In the genomic region with DNA sequence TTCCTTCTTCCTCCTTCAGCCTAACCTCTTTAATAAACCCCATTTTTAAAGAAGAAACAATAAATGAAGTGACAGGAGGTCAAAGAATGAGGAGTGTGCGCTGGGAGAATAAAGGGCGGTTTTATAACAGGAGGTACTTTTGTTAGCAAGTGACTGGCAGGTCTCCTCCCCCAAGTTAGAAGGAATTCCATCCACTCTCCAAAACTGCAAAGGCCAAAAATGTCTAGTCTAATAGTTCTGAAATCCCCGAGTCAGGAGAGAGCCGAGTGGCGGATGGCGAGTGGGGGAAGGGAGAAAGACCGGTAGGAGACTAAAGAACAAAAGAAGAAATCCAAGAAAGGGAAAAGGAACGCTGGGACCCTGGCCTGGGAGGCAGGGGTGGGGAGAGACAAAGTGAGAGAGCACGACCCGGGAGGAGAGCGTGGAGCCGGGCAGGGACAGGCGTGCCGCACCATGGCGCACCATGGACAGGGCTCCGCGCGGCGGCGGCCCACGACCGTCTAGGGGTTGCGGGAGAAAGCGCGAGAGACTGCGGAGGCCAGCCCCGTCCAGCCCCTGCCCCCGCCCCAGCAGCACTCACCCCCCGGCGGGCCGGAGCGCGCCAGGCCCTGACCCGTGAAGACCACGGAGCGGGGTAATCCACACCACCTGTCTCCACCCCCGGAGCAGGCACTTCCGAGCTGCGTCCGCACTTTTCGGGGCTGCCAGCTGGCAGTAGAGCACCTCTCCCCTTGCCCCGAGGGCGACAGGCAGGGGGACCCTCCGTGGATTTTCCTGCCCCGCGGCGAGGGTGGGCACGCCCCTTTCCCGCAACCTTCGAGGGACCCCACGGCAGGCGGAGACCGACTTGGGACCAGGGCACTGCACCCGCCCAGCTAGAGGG, we compare ENCODE assay signal across 1 cellular context.
TF ChIP-seq lines count a peak whose summit lies in the region.

No MANE protein-coding gene starts in this region.

TF ChIP-seq in HepG2, 621 proteins besides CTCF, POLR2A, EP300 and RAD21 (continued from another document and continues in another):
- TF ChIP-seq, protein P1, sequence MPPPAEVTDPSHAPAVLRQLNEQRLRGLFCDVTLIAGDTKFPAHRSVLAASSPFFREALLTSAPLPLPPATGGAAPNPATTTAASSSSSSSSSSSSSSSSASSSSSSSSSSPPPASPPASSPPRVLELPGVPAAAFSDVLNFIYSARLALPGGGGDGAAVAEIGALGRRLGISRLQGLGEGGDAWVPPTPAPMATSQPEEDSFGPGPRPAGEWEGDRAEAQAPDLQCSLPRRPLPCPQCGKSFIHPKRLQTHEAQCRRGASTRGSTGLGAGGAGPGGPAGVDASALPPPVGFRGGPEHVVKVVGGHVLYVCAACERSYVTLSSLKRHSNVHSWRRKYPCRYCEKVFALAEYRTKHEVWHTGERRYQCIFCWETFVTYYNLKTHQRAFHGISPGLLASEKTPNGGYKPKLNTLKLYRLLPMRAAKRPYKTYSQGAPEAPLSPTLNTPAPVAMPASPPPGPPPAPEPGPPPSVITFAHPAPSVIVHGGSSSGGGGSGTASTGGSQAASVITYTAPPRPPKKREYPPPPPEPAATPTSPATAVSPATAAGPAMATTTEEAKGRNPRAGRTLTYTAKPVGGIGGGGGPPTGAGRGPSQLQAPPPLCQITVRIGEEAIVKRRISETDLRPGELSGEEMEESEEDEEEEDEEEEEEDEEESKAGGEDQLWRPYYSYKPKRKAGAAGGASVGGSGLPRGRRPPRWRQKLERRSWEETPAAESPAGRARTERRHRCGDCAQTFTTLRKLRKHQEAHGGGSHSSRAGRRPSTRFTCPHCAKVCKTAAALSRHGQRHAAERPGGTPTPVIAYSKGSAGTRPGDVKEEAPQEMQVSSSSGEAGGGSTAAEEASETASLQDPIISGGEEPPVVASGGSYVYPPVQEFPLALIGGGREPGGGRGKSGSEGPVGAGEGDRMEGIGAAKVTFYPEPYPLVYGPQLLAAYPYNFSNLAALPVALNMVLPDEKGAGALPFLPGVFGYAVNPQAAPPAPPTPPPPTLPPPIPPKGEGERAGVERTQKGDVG (CRISPR knock-in tag; IDR thresholded peaks at IDR 0.05; ENCODE audit: borderline replicate concordance): no peak
- TF ChIP-seq RXRA (CRISPR knock-in tag; IDR thresholded peaks at IDR 0.05) (0 out of 2 replicates have a peak, but pooled peaks have one; percentile 10), ZBTB7B (CRISPR knock-in tag; IDR thresholded peaks at IDR 0.05) (no peak), ZNF205 (CRISPR knock-in tag; IDR thresholded peaks at IDR 0.05) (no peak), ZFP62 (CRISPR knock-in tag; IDR thresholded peaks at IDR 0.05) (no peak), ZNF234 (CRISPR knock-in tag; conservative IDR thresholded peaks at IDR 0.05) (0 out of 2 replicates have a peak, but pooled peaks have one; percentile 26), SRF (IDR thresholded peaks at IDR 0.05; ENCODE audit: low read depth, low read length) (no peak), ZFP36L2 (CRISPR knock-in tag; IDR thresholded peaks at IDR 0.05) (no peak), XBP1 (CRISPR knock-in tag; IDR thresholded peaks at IDR 0.05) (no peak), MEIS1 (CRISPR knock-in tag; IDR thresholded peaks at IDR 0.05; ENCODE audit: borderline replicate concordance) (no peak), ARNTL (CRISPR knock-in tag; IDR thresholded peaks at IDR 0.05) (no peak), HDAC1 (CRISPR knock-in tag; IDR thresholded peaks at IDR 0.05) (peak; percentile 58), RFXANK (CRISPR knock-in tag; IDR thresholded peaks at IDR 0.05) (no peak), AHR (CRISPR knock-in tag; IDR thresholded peaks at IDR 0.05) (no peak)
- TF ChIP-seq, protein P2, sequence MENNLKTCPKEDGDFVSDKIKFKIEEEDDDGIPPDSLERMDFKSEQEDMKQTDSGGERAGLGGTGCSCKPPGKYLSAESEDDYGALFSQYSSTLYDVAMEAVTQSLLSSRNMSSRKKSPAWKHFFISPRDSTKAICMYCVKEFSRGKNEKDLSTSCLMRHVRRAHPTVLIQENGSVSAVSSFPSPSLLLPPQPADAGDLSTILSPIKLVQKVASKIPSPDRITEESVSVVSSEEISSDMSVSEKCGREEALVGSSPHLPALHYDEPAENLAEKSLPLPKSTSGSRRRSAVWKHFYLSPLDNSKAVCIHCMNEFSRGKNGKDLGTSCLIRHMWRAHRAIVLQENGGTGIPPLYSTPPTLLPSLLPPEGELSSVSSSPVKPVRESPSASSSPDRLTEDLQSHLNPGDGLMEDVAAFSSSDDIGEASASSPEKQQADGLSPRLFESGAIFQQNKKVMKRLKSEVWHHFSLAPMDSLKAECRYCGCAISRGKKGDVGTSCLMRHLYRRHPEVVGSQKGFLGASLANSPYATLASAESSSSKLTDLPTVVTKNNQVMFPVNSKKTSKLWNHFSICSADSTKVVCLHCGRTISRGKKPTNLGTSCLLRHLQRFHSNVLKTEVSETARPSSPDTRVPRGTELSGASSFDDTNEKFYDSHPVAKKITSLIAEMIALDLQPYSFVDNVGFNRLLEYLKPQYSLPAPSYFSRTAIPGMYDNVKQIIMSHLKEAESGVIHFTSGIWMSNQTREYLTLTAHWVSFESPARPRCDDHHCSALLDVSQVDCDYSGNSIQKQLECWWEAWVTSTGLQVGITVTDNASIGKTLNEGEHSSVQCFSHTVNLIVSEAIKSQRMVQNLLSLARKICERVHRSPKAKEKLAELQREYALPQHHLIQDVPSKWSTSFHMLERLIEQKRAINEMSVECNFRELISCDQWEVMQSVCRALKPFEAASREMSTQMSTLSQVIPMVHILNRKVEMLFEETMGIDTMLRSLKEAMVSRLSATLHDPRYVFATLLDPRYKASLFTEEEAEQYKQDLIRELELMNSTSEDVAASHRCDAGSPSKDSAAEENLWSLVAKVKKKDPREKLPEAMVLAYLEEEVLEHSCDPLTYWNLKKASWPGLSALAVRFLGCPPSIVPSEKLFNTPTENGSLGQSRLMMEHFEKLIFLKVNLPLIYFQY (CRISPR knock-in tag; IDR thresholded peaks at IDR 0.05; ENCODE audit: borderline replicate concordance): no peak
- TF ChIP-seq, protein P3, sequence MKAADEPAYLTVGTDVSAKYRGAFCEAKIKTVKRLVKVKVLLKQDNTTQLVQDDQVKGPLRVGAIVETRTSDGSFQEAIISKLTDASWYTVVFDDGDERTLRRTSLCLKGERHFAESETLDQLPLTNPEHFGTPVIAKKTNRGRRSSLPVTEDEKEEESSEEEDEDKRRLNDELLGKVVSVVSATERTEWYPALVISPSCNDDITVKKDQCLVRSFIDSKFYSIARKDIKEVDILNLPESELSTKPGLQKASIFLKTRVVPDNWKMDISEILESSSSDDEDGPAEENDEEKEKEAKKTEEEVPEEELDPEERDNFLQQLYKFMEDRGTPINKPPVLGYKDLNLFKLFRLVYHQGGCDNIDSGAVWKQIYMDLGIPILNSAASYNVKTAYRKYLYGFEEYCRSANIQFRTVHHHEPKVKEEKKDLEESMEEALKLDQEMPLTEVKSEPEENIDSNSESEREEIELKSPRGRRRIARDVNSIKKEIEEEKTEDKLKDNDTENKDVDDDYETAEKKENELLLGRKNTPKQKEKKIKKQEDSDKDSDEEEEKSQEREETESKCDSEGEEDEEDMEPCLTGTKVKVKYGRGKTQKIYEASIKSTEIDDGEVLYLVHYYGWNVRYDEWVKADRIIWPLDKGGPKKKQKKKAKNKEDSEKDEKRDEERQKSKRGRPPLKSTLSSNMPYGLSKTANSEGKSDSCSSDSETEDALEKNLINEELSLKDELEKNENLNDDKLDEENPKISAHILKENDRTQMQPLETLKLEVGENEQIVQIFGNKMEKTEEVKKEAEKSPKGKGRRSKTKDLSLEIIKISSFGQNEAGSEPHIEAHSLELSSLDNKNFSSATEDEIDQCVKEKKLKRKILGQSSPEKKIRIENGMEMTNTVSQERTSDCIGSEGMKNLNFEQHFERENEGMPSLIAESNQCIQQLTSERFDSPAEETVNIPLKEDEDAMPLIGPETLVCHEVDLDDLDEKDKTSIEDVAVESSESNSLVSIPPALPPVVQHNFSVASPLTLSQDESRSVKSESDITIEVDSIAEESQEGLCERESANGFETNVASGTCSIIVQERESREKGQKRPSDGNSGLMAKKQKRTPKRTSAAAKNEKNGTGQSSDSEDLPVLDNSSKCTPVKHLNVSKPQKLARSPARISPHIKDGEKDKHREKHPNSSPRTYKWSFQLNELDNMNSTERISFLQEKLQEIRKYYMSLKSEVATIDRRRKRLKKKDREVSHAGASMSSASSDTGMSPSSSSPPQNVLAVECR (CRISPR knock-in tag; IDR thresholded peaks at IDR 0.05; ENCODE audit: borderline replicate concordance): peak; percentile 37; the same call in 1 of the 2 replicates
- TF ChIP-seq, protein P4, sequence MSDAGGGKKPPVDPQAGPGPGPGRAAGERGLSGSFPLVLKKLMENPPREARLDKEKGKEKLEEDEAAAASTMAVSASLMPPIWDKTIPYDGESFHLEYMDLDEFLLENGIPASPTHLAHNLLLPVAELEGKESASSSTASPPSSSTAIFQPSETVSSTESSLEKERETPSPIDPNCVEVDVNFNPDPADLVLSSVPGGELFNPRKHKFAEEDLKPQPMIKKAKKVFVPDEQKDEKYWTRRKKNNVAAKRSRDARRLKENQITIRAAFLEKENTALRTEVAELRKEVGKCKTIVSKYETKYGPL (CRISPR knock-in tag; IDR thresholded peaks at IDR 0.05): no peak
- TF ChIP-seq, protein P5, sequence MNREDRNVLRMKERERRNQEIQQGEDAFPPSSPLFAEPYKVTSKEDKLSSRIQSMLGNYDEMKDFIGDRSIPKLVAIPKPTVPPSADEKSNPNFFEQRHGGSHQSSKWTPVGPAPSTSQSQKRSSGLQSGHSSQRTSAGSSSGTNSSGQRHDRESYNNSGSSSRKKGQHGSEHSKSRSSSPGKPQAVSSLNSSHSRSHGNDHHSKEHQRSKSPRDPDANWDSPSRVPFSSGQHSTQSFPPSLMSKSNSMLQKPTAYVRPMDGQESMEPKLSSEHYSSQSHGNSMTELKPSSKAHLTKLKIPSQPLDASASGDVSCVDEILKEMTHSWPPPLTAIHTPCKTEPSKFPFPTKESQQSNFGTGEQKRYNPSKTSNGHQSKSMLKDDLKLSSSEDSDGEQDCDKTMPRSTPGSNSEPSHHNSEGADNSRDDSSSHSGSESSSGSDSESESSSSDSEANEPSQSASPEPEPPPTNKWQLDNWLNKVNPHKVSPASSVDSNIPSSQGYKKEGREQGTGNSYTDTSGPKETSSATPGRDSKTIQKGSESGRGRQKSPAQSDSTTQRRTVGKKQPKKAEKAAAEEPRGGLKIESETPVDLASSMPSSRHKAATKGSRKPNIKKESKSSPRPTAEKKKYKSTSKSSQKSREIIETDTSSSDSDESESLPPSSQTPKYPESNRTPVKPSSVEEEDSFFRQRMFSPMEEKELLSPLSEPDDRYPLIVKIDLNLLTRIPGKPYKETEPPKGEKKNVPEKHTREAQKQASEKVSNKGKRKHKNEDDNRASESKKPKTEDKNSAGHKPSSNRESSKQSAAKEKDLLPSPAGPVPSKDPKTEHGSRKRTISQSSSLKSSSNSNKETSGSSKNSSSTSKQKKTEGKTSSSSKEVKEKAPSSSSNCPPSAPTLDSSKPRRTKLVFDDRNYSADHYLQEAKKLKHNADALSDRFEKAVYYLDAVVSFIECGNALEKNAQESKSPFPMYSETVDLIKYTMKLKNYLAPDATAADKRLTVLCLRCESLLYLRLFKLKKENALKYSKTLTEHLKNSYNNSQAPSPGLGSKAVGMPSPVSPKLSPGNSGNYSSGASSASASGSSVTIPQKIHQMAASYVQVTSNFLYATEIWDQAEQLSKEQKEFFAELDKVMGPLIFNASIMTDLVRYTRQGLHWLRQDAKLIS (CRISPR knock-in tag; IDR thresholded peaks at IDR 0.05): no peak
- TF ChIP-seq, protein P6, sequence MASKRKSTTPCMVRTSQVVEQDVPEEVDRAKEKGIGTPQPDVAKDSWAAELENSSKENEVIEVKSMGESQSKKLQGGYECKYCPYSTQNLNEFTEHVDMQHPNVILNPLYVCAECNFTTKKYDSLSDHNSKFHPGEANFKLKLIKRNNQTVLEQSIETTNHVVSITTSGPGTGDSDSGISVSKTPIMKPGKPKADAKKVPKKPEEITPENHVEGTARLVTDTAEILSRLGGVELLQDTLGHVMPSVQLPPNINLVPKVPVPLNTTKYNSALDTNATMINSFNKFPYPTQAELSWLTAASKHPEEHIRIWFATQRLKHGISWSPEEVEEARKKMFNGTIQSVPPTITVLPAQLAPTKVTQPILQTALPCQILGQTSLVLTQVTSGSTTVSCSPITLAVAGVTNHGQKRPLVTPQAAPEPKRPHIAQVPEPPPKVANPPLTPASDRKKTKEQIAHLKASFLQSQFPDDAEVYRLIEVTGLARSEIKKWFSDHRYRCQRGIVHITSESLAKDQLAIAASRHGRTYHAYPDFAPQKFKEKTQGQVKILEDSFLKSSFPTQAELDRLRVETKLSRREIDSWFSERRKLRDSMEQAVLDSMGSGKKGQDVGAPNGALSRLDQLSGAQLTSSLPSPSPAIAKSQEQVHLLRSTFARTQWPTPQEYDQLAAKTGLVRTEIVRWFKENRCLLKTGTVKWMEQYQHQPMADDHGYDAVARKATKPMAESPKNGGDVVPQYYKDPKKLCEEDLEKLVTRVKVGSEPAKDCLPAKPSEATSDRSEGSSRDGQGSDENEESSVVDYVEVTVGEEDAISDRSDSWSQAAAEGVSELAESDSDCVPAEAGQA (IDR thresholded peaks at IDR 0.05; ENCODE audit: low read depth): no peak
- TF ChIP-seq, protein P6 (CRISPR knock-in tag; IDR thresholded peaks at IDR 0.05; ENCODE audit: borderline replicate concordance): no peak
- TF ChIP-seq, protein P7, sequence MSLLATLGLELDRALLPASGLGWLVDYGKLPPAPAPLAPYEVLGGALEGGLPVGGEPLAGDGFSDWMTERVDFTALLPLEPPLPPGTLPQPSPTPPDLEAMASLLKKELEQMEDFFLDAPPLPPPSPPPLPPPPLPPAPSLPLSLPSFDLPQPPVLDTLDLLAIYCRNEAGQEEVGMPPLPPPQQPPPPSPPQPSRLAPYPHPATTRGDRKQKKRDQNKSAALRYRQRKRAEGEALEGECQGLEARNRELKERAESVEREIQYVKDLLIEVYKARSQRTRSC (CRISPR knock-in tag; IDR thresholded peaks at IDR 0.05; ENCODE audit: low read depth): no peak
- TF ChIP-seq, protein P8, sequence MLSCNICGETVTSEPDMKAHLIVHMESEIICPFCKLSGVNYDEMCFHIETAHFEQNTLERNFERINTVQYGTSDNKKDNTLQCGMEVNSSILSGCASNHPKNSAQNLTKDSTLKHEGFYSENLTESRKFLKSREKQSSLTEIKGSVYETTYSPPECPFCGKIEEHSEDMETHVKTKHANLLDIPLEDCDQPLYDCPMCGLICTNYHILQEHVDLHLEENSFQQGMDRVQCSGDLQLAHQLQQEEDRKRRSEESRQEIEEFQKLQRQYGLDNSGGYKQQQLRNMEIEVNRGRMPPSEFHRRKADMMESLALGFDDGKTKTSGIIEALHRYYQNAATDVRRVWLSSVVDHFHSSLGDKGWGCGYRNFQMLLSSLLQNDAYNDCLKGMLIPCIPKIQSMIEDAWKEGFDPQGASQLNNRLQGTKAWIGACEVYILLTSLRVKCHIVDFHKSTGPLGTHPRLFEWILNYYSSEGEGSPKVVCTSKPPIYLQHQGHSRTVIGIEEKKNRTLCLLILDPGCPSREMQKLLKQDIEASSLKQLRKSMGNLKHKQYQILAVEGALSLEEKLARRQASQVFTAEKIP (CRISPR knock-in tag; IDR thresholded peaks at IDR 0.05; ENCODE audit: borderline replicate concordance): no peak
